ENCODE assay signal across 19 cellular contexts in genomic region chr9:91077624-91078023, GRCh38.
"Had no signal": no experiment of that assay in that cellular context is flagged by ENCODE, and none has a peak within 500 bp of the region (broad histone marks: within the 10 kb centered on the region; RNA-seq: fewer than 3 reads in every experiment).

No MANE protein-coding gene starts in this region.

- H3K27ac ChIP-seq: neural progenitor cell, SJCRH30 had no signal

- DNase-seq: activated CD4-positive, alpha-beta T cell treated with anti-CD3 and anti-CD28 coated beads for 36 hours; activated CD4-positive, alpha-beta T cell treated with anti-CD3 and anti-CD28 coated beads, Interleukin-2, amount 50 U/mL, for 48 hours; activated effector memory CD4-positive, alpha-beta T cell treated with anti-CD3 and anti-CD28 coated beads, Interleukin-2, amount 50 U/mL, for 16 hours; activated naive CD4-positive, alpha-beta T cell treated with anti-CD3 and anti-CD28 coated beads, Interleukin-2, amount 10 ng/mL, durations not matched to agents 7 days and 5 days; amygdala; cerebellar nuclear complex; effector CD4-positive, alpha-beta T cell; glutamatergic neuron; hippocampal formation; naive thymus-derived CD4-positive, alpha-beta T cell; SJCRH30; stimulated activated CD4-positive, alpha-beta T cell treated with anti-CD3 and anti-CD28 coated beads, Interleukin-2, amount 100 ng/mL, for 48 hours; stimulated activated CD8-positive, alpha-beta memory T cell treated with anti-CD3 and anti-CD28 coated beads, Interleukin-4, amount 100 ng/mL, for 48 hours; stimulated activated naive B cell treated with anti-CD40 and anti-IgM and Interleukin-4, amounts not matched to agents 10 μg/mL and 1 μg/mL and 100 μg/mL, for 72 hours; T-cell; T-helper 9 cell had no signal

- H3K9me3 Mint-ChIP-seq: dendritic cell treated with granulocyte-macrophage colony-stimulating factor and Interleukin-4, amounts not matched to agents 40 ng/mL and 50 ng/mL, for 4 days; neural progenitor cell; T-cell had no signal

- ATAC-seq: activated CD4-positive, alpha-beta T cell treated with anti-CD3 and anti-CD28 coated beads for 36 hours; naive thymus-derived CD4-positive, alpha-beta T cell; stimulated activated naive B cell treated with anti-CD40 and anti-IgM and Interleukin-4, amounts not matched to agents 10 μg/mL and 1 μg/mL and 100 μg/mL, for 72 hours; T-cell had no signal

- H3K4me3 Mint-ChIP-seq: activated CD4-positive, alpha-beta T cell treated with anti-CD3 and anti-CD28 coated beads for 36 hours; activated naive CD4-positive, alpha-beta T cell treated with anti-CD3 and anti-CD28 coated beads, Interleukin-2, amount 10 ng/mL, durations not matched to agents 7 days and 5 days; dendritic cell treated with granulocyte-macrophage colony-stimulating factor and Interleukin-4, amounts not matched to agents 40 ng/mL and 50 ng/mL, for 4 days; naive thymus-derived CD4-positive, alpha-beta T cell; neural progenitor cell; stimulated activated naive B cell treated with anti-CD40 and anti-IgM and Interleukin-4, amounts not matched to agents 10 μg/mL and 1 μg/mL and 100 μg/mL, for 72 hours; T-cell; WTC11 had no signal

- H3K4me1 ChIP-seq: neural progenitor cell, SJCRH30 had no signal

- H3K4me1 Mint-ChIP-seq: activated naive CD4-positive, alpha-beta T cell treated with anti-CD3 and anti-CD28 coated beads, Interleukin-2, amount 10 ng/mL, durations not matched to agents 7 days and 5 days; neural progenitor cell; T-cell had no signal

- H3K36me3 ChIP-seq: neural progenitor cell, SJCRH30 had no signal

- H3K9me3 ChIP-seq: SJCRH30 had no signal

- H3K27me3 ChIP-seq: neural progenitor cell had no signal

- H3K27ac Mint-ChIP-seq: activated CD4-positive, alpha-beta T cell treated with anti-CD3 and anti-CD28 coated beads for 36 hours; dendritic cell treated with granulocyte-macrophage colony-stimulating factor and Interleukin-4, amounts not matched to agents 40 ng/mL and 50 ng/mL, for 4 days; naive thymus-derived CD4-positive, alpha-beta T cell; neural progenitor cell; stimulated activated naive B cell treated with anti-CD40 and anti-IgM and Interleukin-4, amounts not matched to agents 10 μg/mL and 1 μg/mL and 100 μg/mL, for 72 hours; T-cell; WTC11 had no signal

- H3K4me3 ChIP-seq: neural progenitor cell, SJCRH30 had no signal

- H3K36me3 Mint-ChIP-seq: T-cell, WTC11 had no signal
